8 cellular contexts compared by ENCODE assay signal in the genomic region with DNA sequence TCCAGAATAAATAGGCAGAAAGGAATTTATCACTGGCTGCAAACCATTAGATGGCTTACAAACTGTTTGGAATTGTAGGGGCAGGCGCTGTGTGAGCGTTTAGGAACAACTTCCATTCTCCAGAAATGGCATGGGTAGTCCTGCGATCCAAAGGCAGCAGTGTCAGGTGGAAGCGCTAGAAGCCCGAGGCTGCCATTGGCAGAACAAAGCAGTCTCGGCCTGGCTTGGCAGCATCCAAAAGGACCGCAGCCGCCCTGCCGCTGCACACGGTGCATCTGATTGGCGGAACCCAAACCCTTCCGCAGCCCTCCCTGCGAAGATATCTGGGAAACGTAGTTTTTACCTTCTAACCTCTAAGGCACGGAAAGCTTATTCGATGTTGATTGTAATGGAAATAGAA. TPM values are rescaled to one million over a fixed set of nuclear protein-coding genes. Genes with fewer than 3 reads are reported as not detected.
A peak's percentile ranks its signal among the peaks of the same experiment; 100 is the strongest.
DNase-seq lines count a peak whose midpoint lies in the region; ATAC-seq and TF ChIP-seq lines count a peak whose summit lies in the region.

No MANE protein-coding gene starts in this region.

- no peak overlapping the region for H3K4me3 ChIP-seq in Caco-2 (ENCODE audit: low read depth, low read length)

- DNase-seq in activated CD4-positive, alpha-beta T cell treated with anti-CD3 and anti-CD28 coated beads, Interleukin-2, amount 10 ng/mL, durations not matched to agents 7 days and 5 days: peak; percentile 75
- DNase-seq in islet precursor cell: peak; percentile 89
- DNase-seq in stimulated activated CD4-positive, alpha-beta T cell treated with anti-CD3 and anti-CD28 coated beads, Interleukin-12 subunit alpha, Interleukin-12 subunit beta, amount 100 ng/mL, for 24 hours (ENCODE audit: low read depth in 2 of 2): peak; percentile 31 to 40
- no peak for DNase-seq in Caco-2
- no peak for DNase-seq in HuH-7 (ENCODE audit: low spot score)

- no peaks in the 10 kb centered on the region for H3K9me3 Mint-ChIP-seq in activated CD4-positive, alpha-beta T cell treated with anti-CD3 and anti-CD28 coated beads, Interleukin-2, amount 10 ng/mL, durations not matched to agents 7 days and 5 days
- no peaks in the 10 kb centered on the region for H3K9me3 Mint-ChIP-seq in Caco-2 (ENCODE audit: unreplicated experiment)

- no peak for TF ChIP-seq CTCF in Caco-2 (IDR thresholded peaks at IDR 0.05; ENCODE audit: insufficient read depth in 1 of 2, low read depth in 1 of 2, low read length in 1 of 2, severe bottlenecking in 1 of 2, unreplicated experiment in 1 of 2)

- H3K27ac Mint-ChIP-seq in activated CD4-positive, alpha-beta T cell treated with anti-CD3 and anti-CD28 coated beads, Interleukin-2, amount 10 ng/mL, durations not matched to agents 7 days and 5 days: peak overlapping the region; percentile 34
- H3K27ac Mint-ChIP-seq in Caco-2 (ENCODE audit: unreplicated experiment): no peak overlapping the region

- H3K27ac ChIP-seq in cingulate gyrus (ENCODE audit: low read depth, low read length): peak overlapping the region; percentile 70

- intact Hi-C loops in Caco-2 (cut with micrococcal nuclease; ENCODE audit: unreplicated experiment): loop anchor here (10.0 kb wide), 2 partner anchors 49 to 199 kb away; no protein-coding TSS in a partner anchor

- no TSS peak for BruUV-seq in Caco-2 (replicated peaks; lab: Mats Ljungman, UMichigan)

- peaks cover 17% of the 10 kb centered on the region for H3K27me3 Mint-ChIP-seq in activated CD4-positive, alpha-beta T cell treated with anti-CD3 and anti-CD28 coated beads, Interleukin-2, amount 10 ng/mL, durations not matched to agents 7 days and 5 days
- H3K27me3 Mint-ChIP-seq in Caco-2 (ENCODE audit: insufficient read depth, unreplicated experiment): no peaks in the 10 kb centered on the region

- H3K4me1 ChIP-seq in Caco-2: peaks cover 12% of the 10 kb centered on the region

- no peaks in the 10 kb centered on the region for H3K27me3 ChIP-seq in Caco-2 (replicated peaks; ENCODE audit: control insufficient read depth, insufficient read depth, low read length)

- CTCF ChIA-PET in activated CD4-positive, alpha-beta T cell treated with anti-CD3 and anti-CD28 coated beads, Interleukin-2, amount 10 ng/mL, durations not matched to agents 7 days and 5 days (lab: Charles Lee): no interaction called here
- CTCF ChIA-PET in Caco-2 (lab: Charles Lee): no interaction called here

- no peaks in the 10 kb centered on the region for H3K36me3 ChIP-seq in Caco-2 (ENCODE audit: control insufficient read depth, insufficient read depth, low read length)

- H3K36me3 Mint-ChIP-seq in activated CD4-positive, alpha-beta T cell treated with anti-CD3 and anti-CD28 coated beads, Interleukin-2, amount 10 ng/mL, durations not matched to agents 7 days and 5 days (ENCODE audit: low read depth): peaks cover 1% of the 10 kb centered on the region
- peaks cover 11% of the 10 kb centered on the region for H3K36me3 Mint-ChIP-seq in Caco-2 (ENCODE audit: insufficient read depth, unreplicated experiment)

- POLR2A ChIA-PET in activated CD4-positive, alpha-beta T cell treated with anti-CD3 and anti-CD28 coated beads, Interleukin-2, amount 10 ng/mL, durations not matched to agents 7 days and 5 days (lab: Charles Lee): no interaction called here
- POLR2A ChIA-PET in Caco-2 (lab: Charles Lee): no interaction called here

- peaks cover 29% of the 10 kb centered on the region for H3K4me1 Mint-ChIP-seq in activated CD4-positive, alpha-beta T cell treated with anti-CD3 and anti-CD28 coated beads, Interleukin-2, amount 10 ng/mL, durations not matched to agents 7 days and 5 days
- H3K4me1 Mint-ChIP-seq in Caco-2 (ENCODE audit: low read depth, unreplicated experiment): peaks cover 18% of the 10 kb centered on the region

- peak overlapping the region; percentile 43 for H3K4me3 Mint-ChIP-seq in activated CD4-positive, alpha-beta T cell treated with anti-CD3 and anti-CD28 coated beads, Interleukin-2, amount 10 ng/mL, durations not matched to agents 7 days and 5 days
- no peak overlapping the region for H3K4me3 Mint-ChIP-seq in Caco-2 (ENCODE audit: unreplicated experiment)

- H3K9me3 ChIP-seq in Caco-2: no peaks in the 10 kb centered on the region

- peak; percentile 62 for ATAC-seq in GM19025 (IDR thresholded peaks at IDR 0.05; ENCODE audit: low read depth, unreplicated experiment)
- peak; percentile 86 for ATAC-seq in HG03342 (IDR thresholded peaks at IDR 0.05; ENCODE audit: unreplicated experiment)

RNA-seq across cellular contexts. Expression of gene YTHDC1, which starts 23.6 kb away (rescaled TPM):
- total RNA-seq in activated CD4-positive, alpha-beta T cell treated with anti-CD3 and anti-CD28 coated beads, Interleukin-2, amount 10 ng/mL, durations not matched to agents 7 days and 5 days: 10 to 100 TPM; 88.7 to 90.3 TPM
- total RNA-seq in Caco-2 (2022): 101 and 109 TPM in 2 replicates

Comparison
In these comparisons a context has a peak if more than half of its experiments do, and no peak if none do; other contexts are left out.
1. DNase-seq: peak in activated CD4-positive, alpha-beta T cell treated with anti-CD3 and anti-CD28 coated beads, Interleukin-2, amount 10 ng/mL, durations not matched to agents 7 days and 5 days (single experiment), islet precursor cell (single experiment) and stimulated activated CD4-positive, alpha-beta T cell treated with anti-CD3 and anti-CD28 coated beads, Interleukin-12 subunit alpha, Interleukin-12 subunit beta, amount 100 ng/mL, for 24 hours (2 of 2); none in Caco-2 (0 of 2) and HuH-7 (single experiment).